9 cellular contexts compared by ENCODE assay signal in genomic region chr1:215526147-215526845, GRCh38. TPM values are rescaled to one million over a fixed set of nuclear protein-coding genes. Genes with fewer than 3 reads are reported as not detected.
DNase-seq lines count a peak whose midpoint lies in the region; ATAC-seq and TF ChIP-seq lines count a peak whose summit lies in the region.
"Had no signal": no experiment of that assay in that cellular context is flagged by ENCODE, and none has a peak within 500 bp of the region (broad histone marks: within the 10 kb centered on the region; RNA-seq: fewer than 3 reads in every experiment).

No MANE protein-coding gene starts in this region.

- no peaks in the 10 kb centered on the region for H3K36me3 Mint-ChIP-seq in endodermal cell (ENCODE audit: low read depth)
- no peaks in the 10 kb centered on the region for H3K36me3 Mint-ChIP-seq in neural crest cell (ENCODE audit: low read depth)

- no peak overlapping the region for H3K4me2 ChIP-seq in OCI-LY1 (ENCODE audit: low read length)

- no peaks in the 10 kb centered on the region for H3K9me2 ChIP-seq in OCI-LY1 (ENCODE audit: low read depth, low read length)

- H3K79me2 ChIP-seq in OCI-LY1 (ENCODE audit: insufficient read depth, low read length), result no peaks in the 10 kb centered on the region

- H3K4me3 Mint-ChIP-seq in endodermal cell (no peak overlapping the region), neural crest cell (no peak overlapping the region)

- 55 to 67% methylated on average over 2 to 6 of the region's 7 CpGs for WGBS in endodermal cell (ENCODE audit: insufficient coverage in 1 of 2, insufficient read length in 1 of 2), 2 experiments

- H3K27ac ChIP-seq in OCI-LY1 (ENCODE audit: low read depth, low read length, poor library complexity, severe bottlenecking) (no peak overlapping the region), endodermal cell (ENCODE audit: low read depth, low read length) (no peak overlapping the region)
- H3K27ac ChIP-seq: SJSA1 had no signal

- H3K9ac ChIP-seq in OCI-LY1 (ENCODE audit: low read length) (no peak overlapping the region), endodermal cell (ENCODE audit: extremely low read depth, low read length, poor library complexity, severe bottlenecking) (no peak overlapping the region)

- H3K4me1 ChIP-seq in OCI-LY1 (ENCODE audit: insufficient read depth, low read length, severe bottlenecking) (no peaks in the 10 kb centered on the region), endodermal cell (ENCODE audit: control insufficient read depth, insufficient read depth, low read length) (no peaks in the 10 kb centered on the region)
- H3K4me1 ChIP-seq: SJSA1 had no signal

- H3K9me3 ChIP-seq in OCI-LY1 (ENCODE audit: low read length) (no peaks in the 10 kb centered on the region), endodermal cell (ENCODE audit: control insufficient read depth, low read length) (no peaks in the 10 kb centered on the region)
- H3K9me3 ChIP-seq: SJSA1 had no signal

- H4K20me1 ChIP-seq in OCI-LY1 (ENCODE audit: insufficient read depth, low read length), result no peaks in the 10 kb centered on the region

- peak; percentile 58 for TF ChIP-seq CTCF in OCI-LY1 (IDR thresholded peaks at IDR 0.05; ENCODE audit: low read length)
- peak; percentile 88 for TF ChIP-seq CTCF in endodermal cell (conservative IDR thresholded peaks at IDR 0.05)
- peak; percentile 90 for TF ChIP-seq CTCF in neural crest cell (conservative IDR thresholded peaks at IDR 0.05)

- H2AFZ ChIP-seq in OCI-LY1 (ENCODE audit: low read length), result no peak overlapping the region

- H3K36me3 ChIP-seq in OCI-LY1 (ENCODE audit: insufficient read depth, low read length) (no peaks in the 10 kb centered on the region), endodermal cell (ENCODE audit: control insufficient read depth, insufficient read depth, low read length) (no peaks in the 10 kb centered on the region)
- H3K36me3 ChIP-seq: SJSA1 had no signal

- DNase-seq in D341Med (ENCODE audit: low spot score), result peak; percentile 44
- peak; percentile 9 for DNase-seq in KG1 (lab: John Stamatoyannopoulos, UW)
- DNase-seq in endodermal cell, result no peak
- no peak for DNase-seq in neural crest cell (ENCODE audit: low read depth, low spot score)
- DNase-seq in activated CD8-positive, alpha-beta memory T cell treated with anti-CD3 and anti-CD28 coated beads, Interleukin-2, amount 50 U/mL, for 4 hours, result no peak

- peak; percentile 49 for ATAC-seq in GM19452 (IDR thresholded peaks at IDR 0.05; ENCODE audit: unreplicated experiment)
- no peak for ATAC-seq in HG03520 (IDR thresholded peaks at IDR 0.05; ENCODE audit: unreplicated experiment)

- no peaks in the 10 kb centered on the region for H3K9me3 Mint-ChIP-seq in endodermal cell
- H3K9me3 Mint-ChIP-seq in neural crest cell, result no peaks in the 10 kb centered on the region

- H3K4me3 ChIP-seq in OCI-LY1 (ENCODE audit: low read depth, low read length, poor library complexity, severe bottlenecking) (no peak overlapping the region), endodermal cell (ENCODE audit: low read length) (no peak overlapping the region)
- H3K4me3 ChIP-seq: SJSA1 had no signal

- H3K4me1 Mint-ChIP-seq in endodermal cell (no peaks in the 10 kb centered on the region), neural crest cell (peaks cover 4% of the 10 kb centered on the region)

- no peak overlapping the region for H3K27ac Mint-ChIP-seq in endodermal cell
- no peak overlapping the region for H3K27ac Mint-ChIP-seq in neural crest cell (ENCODE audit: unreplicated experiment)

- H3K27me3 ChIP-seq in OCI-LY1 (ENCODE audit: insufficient read depth, low read length) (no peaks in the 10 kb centered on the region), endodermal cell (ENCODE audit: control insufficient read depth, insufficient read depth, low read length, poor library complexity, severe bottlenecking) (no peaks in the 10 kb centered on the region)
- H3K27me3 ChIP-seq: SJSA1 had no signal

- H3K27me3 Mint-ChIP-seq in endodermal cell (ENCODE audit: insufficient read depth) (no peaks in the 10 kb centered on the region), neural crest cell (ENCODE audit: low read depth) (peaks cover 3% of the 10 kb centered on the region)

- H3F3A ChIP-seq in OCI-LY1 (ENCODE audit: insufficient read depth, low read length), result no peaks in the 10 kb centered on the region

RNA-seq across cellular contexts. Expression of gene KCTD3, which starts 40.8 kb away (rescaled TPM):
- total RNA-seq in endodermal cell (10 to 100 TPM; 42.2 to 46.5 TPM), neural crest cell (52.0 and 57.9 TPM in 2 replicates)
- polyA plus RNA-seq in endodermal cell (2013, experiment 1 of 2), result 46.2 TPM
- polyA plus RNA-seq in endodermal cell (2013, experiment 2 of 2), result 47.8 TPM

Comparison
In these comparisons a context has a peak if more than half of its experiments do, and no peak if none do; other contexts are left out.
1. DNase-seq: peak in D341Med (single experiment) and KG1 (single experiment); none in endodermal cell (single experiment), neural crest cell (single experiment) and activated CD8-positive, alpha-beta memory T cell treated with anti-CD3 and anti-CD28 coated beads, Interleukin-2, amount 50 U/mL, for 4 hours (single experiment).
2. Peak in every context shown above with its lines, with median percentiles within 50 percentile points of each other: CTCF ChIP-seq.